ENCODE assay signal across 16 cellular contexts in the genomic region with DNA sequence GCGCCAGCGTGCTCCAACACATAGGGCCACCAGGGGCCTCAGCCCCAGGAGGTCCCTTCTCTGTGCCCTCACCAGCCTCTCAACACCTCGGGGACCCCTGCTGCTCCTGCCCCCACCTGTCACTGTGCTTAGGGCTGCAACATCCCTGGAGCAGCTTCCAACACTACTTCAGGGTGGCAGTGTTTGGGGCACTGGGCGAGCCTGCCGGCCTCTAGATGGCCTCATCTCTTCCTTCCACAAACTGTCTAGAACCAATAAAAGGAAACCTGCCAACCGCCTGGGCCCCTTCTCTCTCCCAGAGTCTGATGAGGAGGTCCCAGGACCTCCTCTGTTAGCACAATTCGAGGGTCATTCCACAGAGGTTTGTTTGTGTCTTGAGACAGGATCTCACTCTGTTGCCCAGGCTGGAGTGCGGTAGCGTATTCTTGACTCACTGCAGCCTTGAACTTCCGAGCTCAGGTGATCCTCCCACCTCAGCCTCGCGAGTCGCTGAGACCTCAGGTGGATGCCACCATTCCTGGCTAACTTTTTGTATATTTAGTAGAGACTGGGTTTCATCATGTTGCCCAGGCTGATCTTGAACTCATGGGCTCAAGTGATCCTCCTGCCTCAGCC. TPM values are rescaled to one million over a fixed set of nuclear protein-coding genes. Genes with fewer than 3 reads are reported as not detected.
"Had no signal": no experiment of that assay in that cellular context is flagged by ENCODE, and none has a peak within 500 bp of the region (broad histone marks: within the 10 kb centered on the region; RNA-seq: fewer than 3 reads in every experiment).

No MANE protein-coding gene starts in this region.

- H3K9me3 ChIP-seq: uterus had no signal

- DNase-seq: activated CD4-positive, alpha-beta T cell treated with anti-CD3 and anti-CD28 coated beads, Interleukin-2, amount 10 ng/mL, durations not matched to agents 24 days and 14 days; activated naive CD4-positive, alpha-beta T cell; caudate nucleus; cortex of kidney; effector memory CD8-positive, alpha-beta T cell; immature natural killer cell; stimulated activated CD4-positive, alpha-beta T cell treated with anti-CD3 and anti-CD28 coated beads, Interleukin-4, amount 100 ng/mL, for 24 hours; T-helper 1 cell; uterus; WERI-Rb-1 had no signal

- H3K4me1 ChIP-seq: uterus had no signal

- H3K36me3 ChIP-seq: uterus had no signal

- H3K4me3 ChIP-seq: uterus had no signal

- H3K27ac ChIP-seq: epithelial cell of prostate, uterus, WERI-Rb-1 had no signal

- H3K27me3 Mint-ChIP-seq: activated CD4-positive, alpha-beta T cell treated with anti-CD3 and anti-CD28 coated beads, Interleukin-2, amount 10 ng/mL, durations not matched to agents 24 days and 14 days; effector memory CD8-positive, alpha-beta T cell; memory B cell had no signal

- H3K9me3 Mint-ChIP-seq: activated CD4-positive, alpha-beta T cell treated with anti-CD3 and anti-CD28 coated beads, Interleukin-2, amount 10 ng/mL, durations not matched to agents 24 days and 14 days; activated T-helper 1 cell treated with anti-CD3 and anti-CD28 coated beads, Interleukin-12 subunit alpha, Interleukin-12 subunit beta, Interleukin-2, Interleukin-4 antibody, amounts not matched to agents 30 ng/mL and 10 ng/mL and 1 ng/mL, durations not matched to agents 14 hours and 24 hours and 36 hours; effector memory CD8-positive, alpha-beta T cell; immature natural killer cell; memory B cell; nephron had no signal

- ATAC-seq: effector memory CD8-positive, alpha-beta T cell had no signal

- H3K4me3 Mint-ChIP-seq: activated CD4-positive, alpha-beta T cell treated with anti-CD3 and anti-CD28 coated beads, Interleukin-2, amount 10 ng/mL, durations not matched to agents 24 days and 14 days; activated T-helper 1 cell treated with anti-CD3 and anti-CD28 coated beads, Interleukin-12 subunit alpha, Interleukin-12 subunit beta, Interleukin-2, Interleukin-4 antibody, amounts not matched to agents 30 ng/mL and 10 ng/mL and 1 ng/mL, durations not matched to agents 14 hours and 24 hours and 36 hours; effector memory CD8-positive, alpha-beta T cell; immature natural killer cell; memory B cell; nephron had no signal

- H3K4me1 Mint-ChIP-seq: nephron had no signal

- H3K27me3 ChIP-seq: uterus had no signal

- H3K27ac Mint-ChIP-seq: activated CD4-positive, alpha-beta T cell treated with anti-CD3 and anti-CD28 coated beads, Interleukin-2, amount 10 ng/mL, durations not matched to agents 24 days and 14 days; activated T-helper 1 cell treated with anti-CD3 and anti-CD28 coated beads, Interleukin-12 subunit alpha, Interleukin-12 subunit beta, Interleukin-2, Interleukin-4 antibody, amounts not matched to agents 30 ng/mL and 10 ng/mL and 1 ng/mL, durations not matched to agents 14 hours and 24 hours and 36 hours; immature natural killer cell; memory B cell; nephron had no signal

RNA-seq across cellular contexts. Expression of gene SHD, which starts 10.1 kb away (rescaled TPM):
- total RNA-seq: activated CD4-positive, alpha-beta T cell treated with anti-CD3 and anti-CD28 coated beads, Interleukin-2, amount 10 ng/mL, durations not matched to agents 24 days and 14 days; activated T-helper 1 cell treated with anti-CD3 and anti-CD28 coated beads, Interleukin-12 subunit alpha, Interleukin-12 subunit beta, Interleukin-2, Interleukin-4 antibody, amounts not matched to agents 30 ng/mL and 10 ng/mL and 1 ng/mL, durations not matched to agents 14 hours and 24 hours and 36 hours; pulmonary artery endothelial cell had no signal

RNA-seq across cellular contexts. Expression of gene TMIGD2, which starts 33.3 kb away (rescaled TPM):
- total RNA-seq: pulmonary artery endothelial cell had no signal

RNA-seq across cellular contexts. Expression of gene FSD1, which starts 35.5 kb away (rescaled TPM):
- total RNA-seq: omental fat pad had no signal
